Comparison of ENCODE assay signal across 18 cellular contexts in genomic region chr2:121666042-121666441, GRCh38.
"Had no signal": no experiment of that assay in that cellular context is flagged by ENCODE, and none has a peak within 500 bp of the region (broad histone marks: within the 10 kb centered on the region; RNA-seq: fewer than 3 reads in every experiment).

No MANE protein-coding gene starts in this region.

- H3K36me3 ChIP-seq: esophagus muscularis mucosa, prostate gland had no signal

- H3K4me1 ChIP-seq: parathyroid adenoma, prostate gland had no signal

- ATAC-seq: naive thymus-derived CD4-positive, alpha-beta T cell; sciatic nerve had no signal

- H3K4me3 ChIP-seq: dorsolateral prefrontal cortex, esophagus muscularis mucosa, lung, prostate gland, skin epidermis had no signal

- H3K27me3 ChIP-seq: dorsolateral prefrontal cortex, esophagus muscularis mucosa had no signal

- DNase-seq: cortex of kidney; dorsolateral prefrontal cortex; effector CD8-positive, alpha-beta T cell; hippocampal formation; left ventricle myocardium superior; mesendoderm; naive thymus-derived CD4-positive, alpha-beta T cell; nephron progenitor cell; retina; stimulated activated CD4-positive, alpha-beta T cell treated with anti-CD3 and anti-CD28 coated beads, Interleukin-12 subunit alpha, Interleukin-12 subunit beta, amount 100 ng/mL, for 4 hours; stimulated activated naive CD4-positive, alpha-beta T cell treated with Interleukin-2 at 50 U/mL for 16 hours; trophoblast cell had no signal

- H3K9me3 ChIP-seq: esophagus muscularis mucosa, prostate gland had no signal

- H3K27ac ChIP-seq: dorsolateral prefrontal cortex, esophagus muscularis mucosa, parathyroid adenoma, prostate gland had no signal
